Comparison of ENCODE assay signal across 9 cellular contexts in genomic region chrX:107718156-107718621, GRCh38. TPM values are rescaled to one million over a fixed set of nuclear protein-coding genes. Genes with fewer than 3 reads are reported as not detected.
DNase-seq lines count a peak whose midpoint lies in the region; ATAC-seq and TF ChIP-seq lines count a peak whose summit lies in the region.
"Had no signal": no experiment of that assay in that cellular context is flagged by ENCODE, and none has a peak within 500 bp of the region (broad histone marks: within the 10 kb centered on the region; RNA-seq: fewer than 3 reads in every experiment).

No MANE protein-coding gene starts in this region.

- 40% methylated on average over 3 of the region's 3 CpGs for WGBS in esophagus muscularis mucosa

- H3K4me3 Mint-ChIP-seq in CD4-positive, CD25-positive, alpha-beta regulatory T cell: peak overlapping the region; percentile 95 to 99 (median 96)
- H3K4me3 Mint-ChIP-seq in HFFc6: no peak overlapping the region
- peak overlapping the region; percentile 84 to 97 (median 92) for H3K4me3 Mint-ChIP-seq in naive thymus-derived CD8-positive, alpha-beta T cell

- POLR2A ChIA-PET in naive thymus-derived CD8-positive, alpha-beta T cell (lab: Charles Lee): interaction anchor here (0.6 to 17.6 kb wide), 6 partner anchors 16 to 60 kb away, joined by 3 to 851 read pairs (median 53); partner anchors contain the start of genes NCBP2L and TSC22D3

- H3K36me3 ChIP-seq in CD4-positive, CD25-positive, alpha-beta regulatory T cell (ENCODE audit: control insufficient read depth, insufficient read depth, low read length): peaks cover 28% of the 10 kb centered on the region
- H3K36me3 ChIP-seq in esophagus muscularis mucosa: peaks cover 16 to 28% (median 22%) of the 10 kb centered on the region in 4 donors

- H3K27ac Mint-ChIP-seq in CD4-positive, CD25-positive, alpha-beta regulatory T cell: peak overlapping the region; percentile 90 to 100 (median 98)
- H3K27ac Mint-ChIP-seq in HFFc6: no peak overlapping the region; the same call in 1 of the 2 replicates
- peak overlapping the region; percentile 96 to 100 (median 100) for H3K27ac Mint-ChIP-seq in naive thymus-derived CD8-positive, alpha-beta T cell

- no peak for TF ChIP-seq POLR2A in esophagus muscularis mucosa (IDR thresholded peaks at IDR 0.05; ENCODE audit: low read depth)

- H3K27me3 Mint-ChIP-seq in CD4-positive, CD25-positive, alpha-beta regulatory T cell: peaks cover 10% of the 10 kb centered on the region
- no peaks in the 10 kb centered on the region; the same call in none of the 2 replicates for H3K27me3 Mint-ChIP-seq in HFFc6 (ENCODE audit: insufficient read depth)
- no peaks in the 10 kb centered on the region for H3K27me3 Mint-ChIP-seq in naive thymus-derived CD8-positive, alpha-beta T cell

- H3K27ac ChIP-seq in CD4-positive, CD25-positive, alpha-beta regulatory T cell (ENCODE audit: insufficient read depth, low read length, poor library complexity, severe bottlenecking): peak overlapping the region; percentile 97
- H3K27ac ChIP-seq in esophagus muscularis mucosa (replicated peaks in 1 of 4): peak overlapping the region; percentile 94 to 97 (median 96)

- ATAC-seq in CD4-positive, CD25-positive, alpha-beta regulatory T cell (ENCODE audit: low read depth in 2 of 2): no peak
- no peak for ATAC-seq in naive thymus-derived CD8-positive, alpha-beta T cell
- ATAC-seq in GM21786 (IDR thresholded peaks at IDR 0.05; ENCODE audit: unreplicated experiment): no peak

- H3K4me1 ChIP-seq in CD4-positive, CD25-positive, alpha-beta regulatory T cell (ENCODE audit: control insufficient read depth, insufficient read depth, low read length, poor library complexity, severe bottlenecking): peaks cover 35% of the 10 kb centered on the region
- peaks cover 11 to 58% (median 53%) of the 10 kb centered on the region in 4 donors for H3K4me1 ChIP-seq in esophagus muscularis mucosa

- H3K4me1 Mint-ChIP-seq in CD4-positive, CD25-positive, alpha-beta regulatory T cell: peaks cover 11 to 37% (median 24%) of the 10 kb centered on the region in 4 donors
- H3K4me1 Mint-ChIP-seq in HFFc6 (ENCODE audit: low read depth): peaks cover 22% of the 10 kb centered on the region
- peaks cover 16 to 54% (median 48%) of the 10 kb centered on the region in 4 donors for H3K4me1 Mint-ChIP-seq in naive thymus-derived CD8-positive, alpha-beta T cell

- peaks cover 0 to 7% (median 0%) of the 10 kb centered on the region in 7 donors for H3K9me3 Mint-ChIP-seq in CD4-positive, CD25-positive, alpha-beta regulatory T cell
- H3K9me3 Mint-ChIP-seq in HFFc6: no peaks in the 10 kb centered on the region
- peaks cover 0 to 18% (median 0%) of the 10 kb centered on the region in 9 donors for H3K9me3 Mint-ChIP-seq in naive thymus-derived CD8-positive, alpha-beta T cell

- intact Hi-C loops in esophagus muscularis mucosa (cut with DNase I): loop anchor here (2.0 kb wide), 1 partner anchor 57 kb away; the partner anchor contains the start of gene TSC22D3

- no peaks in the 10 kb centered on the region for H3K9me3 ChIP-seq in CD4-positive, CD25-positive, alpha-beta regulatory T cell (ENCODE audit: control insufficient read depth in 2 of 2, low read length in 2 of 2)
- H3K9me3 ChIP-seq in esophagus muscularis mucosa: no peaks in the 10 kb centered on the region

- TF ChIP-seq EP300 in esophagus muscularis mucosa (IDR thresholded peaks at IDR 0.05): peak; percentile 80

- peak; percentile 58 to 76 (median 75) for DNase-seq in CD4-positive, CD25-positive, alpha-beta regulatory T cell
- DNase-seq in HFFc6: peak; percentile 70
- DNase-seq in NCI-H82 (lab: John Stamatoyannopoulos, UW): peak; percentile 82
- peak; percentile 56 for DNase-seq in activated T-cell treated with anti-CD3 and anti-CD28 coated beads for 24 hours (ENCODE audit: low read depth)
- peak; percentile 93 for DNase-seq in esophagus muscularis mucosa (ENCODE audit: extremely low spot score)
- peak; percentile 36 to 83 (median 67) for DNase-seq in naive thymus-derived CD8-positive, alpha-beta T cell
- peak; percentile 59 for DNase-seq in stromal cell of bone marrow (ENCODE audit: low read depth)

- H3K27me3 ChIP-seq in CD4-positive, CD25-positive, alpha-beta regulatory T cell (ENCODE audit: control insufficient read depth, insufficient read depth, low read length): no peaks in the 10 kb centered on the region
- H3K27me3 ChIP-seq in esophagus muscularis mucosa: no peaks in the 10 kb centered on the region

- peaks cover 26% of the 10 kb centered on the region for H3K36me3 Mint-ChIP-seq in CD4-positive, CD25-positive, alpha-beta regulatory T cell
- H3K36me3 Mint-ChIP-seq in HFFc6 (ENCODE audit: low read depth): no peaks in the 10 kb centered on the region
- peaks cover 23 to 33% (median 28%) of the 10 kb centered on the region in 3 donors for H3K36me3 Mint-ChIP-seq in naive thymus-derived CD8-positive, alpha-beta T cell

- TF ChIP-seq CTCF in HFFc6 (IDR thresholded peaks at IDR 0.05) (peak; percentile 84), esophagus muscularis mucosa (IDR thresholded peaks at IDR 0.05) (peak; percentile 76 to 91 (median 88))

- peak overlapping the region; percentile 85 for H3K4me3 ChIP-seq in CD4-positive, CD25-positive, alpha-beta regulatory T cell (ENCODE audit: low read depth, low read length)
- peak overlapping the region; percentile 71 to 87 (median 73) for H3K4me3 ChIP-seq in esophagus muscularis mucosa

RNA-seq across cellular contexts. Expression of gene TSC22D3, which starts 57.4 kb away (rescaled TPM):
- 2,718 TPM for total RNA-seq in CD4-positive, CD25-positive, alpha-beta regulatory T cell
- polyA plus RNA-seq in CD4-positive, CD25-positive, alpha-beta regulatory T cell: 1,000 to 10,000 TPM in 2 of 4 donors, 100 to 1,000 TPM in 2; 624 to 1,092 (median 913) TPM
- 10 to 100 TPM; 11.0 to 17.8 (median 12.2) TPM for total RNA-seq in HFFc6 (2021; fragmentation: NEBNext Ultra II Directional; extraction: Animal tissue kit (Norgen Biotek cat#: 25700))
- total RNA-seq in esophagus muscularis mucosa: 1,000 to 10,000 TPM in 2 of 4 donors, 100 to 1,000 TPM in 2; 389 to 1,047 (median 786) TPM
- 100 to 1,000 TPM; 196 to 214 TPM for total RNA-seq in naive thymus-derived CD8-positive, alpha-beta T cell
- 100 to 1,000 TPM; 437 to 997 (median 737) TPM for polyA plus RNA-seq in naive thymus-derived CD8-positive, alpha-beta T cell

RNA-seq across cellular contexts. Expression of gene NCBP2L, which starts 59.3 kb away (rescaled TPM):
- not detected for total RNA-seq in CD4-positive, CD25-positive, alpha-beta regulatory T cell
- not detected for polyA plus RNA-seq in CD4-positive, CD25-positive, alpha-beta regulatory T cell
- total RNA-seq in HFFc6 (2021; fragmentation: NEBNext Ultra II Directional; extraction: Animal tissue kit (Norgen Biotek cat#: 25700)): not detected
- not detected for total RNA-seq in esophagus muscularis mucosa
- total RNA-seq in naive thymus-derived CD8-positive, alpha-beta T cell: not detected
- under 1 TPM in 2 of 3 donors, not detected in 1; 0.17 to 0.21 TPM for polyA plus RNA-seq in naive thymus-derived CD8-positive, alpha-beta T cell
- total RNA-seq: T-helper 2 cell treated with Interferon-gamma antibody and Interleukin-4, amounts not matched to agents 100 ng/mL and 5 ng/mL, for 36 hours had no signal

Comparison
In these comparisons a context has a peak if more than half of its experiments do, and no peak if none do; other contexts are left out.
1. RNA of gene TSC22D3, which starts 57.4 kb away (total RNA-seq): 2,718 TPM in CD4-positive, CD25-positive, alpha-beta regulatory T cell (single experiment), 389 to 1,047 TPM in esophagus muscularis mucosa and 196 to 214 TPM in naive thymus-derived CD8-positive, alpha-beta T cell; 11.0 to 17.8 TPM in HFFc6; every median in the first group is over 10 times any median in the second.
2. Peak in every context shown above with its lines, with median percentiles within 50 percentile points of each other: DNase-seq.